Comparison of ENCODE assay signal across 3 cellular contexts in genomic region chr7:106924468-106924867, GRCh38. TPM values are rescaled to one million over a fixed set of nuclear protein-coding genes. Genes with fewer than 3 reads are reported as not detected.
"Had no signal": no experiment of that assay in that cellular context is flagged by ENCODE, and none has a peak within 500 bp of the region (broad histone marks: within the 10 kb centered on the region; RNA-seq: fewer than 3 reads in every experiment).

No MANE protein-coding gene starts in this region.

RNA-seq across cellular contexts. Expression of gene PIK3CG, which starts 59.4 kb away (rescaled TPM):
- total RNA-seq: mammary epithelial cell, myocyte had no signal
- polyA plus RNA-seq: keratinocyte, mammary epithelial cell had no signal
